ENCODE assay signal across 1 cellular context in the genomic region with DNA sequence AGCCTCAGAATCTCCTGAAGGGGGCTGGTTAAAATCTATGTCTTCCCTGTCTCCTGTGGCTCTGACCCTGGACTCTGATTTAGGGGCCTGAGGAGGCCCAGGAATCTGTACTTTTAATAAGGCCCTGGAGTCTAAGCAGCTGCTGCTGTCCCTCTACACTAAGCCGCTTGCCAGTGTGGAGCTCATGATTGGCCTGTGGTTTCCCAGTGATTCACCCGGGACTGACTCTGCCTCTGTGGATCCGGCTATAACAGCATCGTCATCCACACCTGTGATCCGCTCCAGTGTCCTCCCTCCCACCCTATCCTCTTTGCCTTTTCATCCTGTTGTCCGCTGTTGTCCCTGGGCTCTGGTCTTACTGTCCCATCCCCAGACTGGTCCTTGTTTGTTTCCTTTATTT.
TF ChIP-seq lines count a peak whose summit lies in the region.

No MANE protein-coding gene starts in this region.

TF ChIP-seq in HepG2, 621 proteins besides CTCF, POLR2A, EP300 and RAD21:
- TF ChIP-seq SP140L (CRISPR knock-in tag; IDR thresholded peaks at IDR 0.05; ENCODE audit: borderline replicate concordance) (no peak), NR2C2 (CRISPR knock-in tag; IDR thresholded peaks at IDR 0.05; ENCODE audit: borderline replicate concordance) (no peak), FIP1L1 (IDR thresholded peaks at IDR 0.05; ENCODE audit: borderline replicate concordance, insufficient read depth, low read depth, low read length) (no peak), ZNF841 (CRISPR knock-in tag; IDR thresholded peaks at IDR 0.05; ENCODE audit: borderline replicate concordance) (no peak), SYNCRIP (IDR thresholded peaks at IDR 0.05; ENCODE audit: insufficient read depth, low read depth, low read length) (no peak), ZNF598 (CRISPR knock-in tag; IDR thresholded peaks at IDR 0.05; ENCODE audit: borderline replicate concordance) (no peak), NR2F6 (IDR thresholded peaks at IDR 0.05) (no peak), NR2F6 (CRISPR knock-in tag; IDR thresholded peaks at IDR 0.05) (no peak), TP53 (CRISPR knock-in tag; conservative IDR thresholded peaks at IDR 0.05) (no peak), SIX1 (CRISPR knock-in tag; IDR thresholded peaks at IDR 0.05; ENCODE audit: borderline replicate concordance) (no peak), KDM4B (CRISPR knock-in tag; IDR thresholded peaks at IDR 0.05) (no peak), KLF15 (CRISPR knock-in tag; IDR thresholded peaks at IDR 0.05; ENCODE audit: borderline replicate concordance) (no peak)
- TF ChIP-seq, protein P1, sequence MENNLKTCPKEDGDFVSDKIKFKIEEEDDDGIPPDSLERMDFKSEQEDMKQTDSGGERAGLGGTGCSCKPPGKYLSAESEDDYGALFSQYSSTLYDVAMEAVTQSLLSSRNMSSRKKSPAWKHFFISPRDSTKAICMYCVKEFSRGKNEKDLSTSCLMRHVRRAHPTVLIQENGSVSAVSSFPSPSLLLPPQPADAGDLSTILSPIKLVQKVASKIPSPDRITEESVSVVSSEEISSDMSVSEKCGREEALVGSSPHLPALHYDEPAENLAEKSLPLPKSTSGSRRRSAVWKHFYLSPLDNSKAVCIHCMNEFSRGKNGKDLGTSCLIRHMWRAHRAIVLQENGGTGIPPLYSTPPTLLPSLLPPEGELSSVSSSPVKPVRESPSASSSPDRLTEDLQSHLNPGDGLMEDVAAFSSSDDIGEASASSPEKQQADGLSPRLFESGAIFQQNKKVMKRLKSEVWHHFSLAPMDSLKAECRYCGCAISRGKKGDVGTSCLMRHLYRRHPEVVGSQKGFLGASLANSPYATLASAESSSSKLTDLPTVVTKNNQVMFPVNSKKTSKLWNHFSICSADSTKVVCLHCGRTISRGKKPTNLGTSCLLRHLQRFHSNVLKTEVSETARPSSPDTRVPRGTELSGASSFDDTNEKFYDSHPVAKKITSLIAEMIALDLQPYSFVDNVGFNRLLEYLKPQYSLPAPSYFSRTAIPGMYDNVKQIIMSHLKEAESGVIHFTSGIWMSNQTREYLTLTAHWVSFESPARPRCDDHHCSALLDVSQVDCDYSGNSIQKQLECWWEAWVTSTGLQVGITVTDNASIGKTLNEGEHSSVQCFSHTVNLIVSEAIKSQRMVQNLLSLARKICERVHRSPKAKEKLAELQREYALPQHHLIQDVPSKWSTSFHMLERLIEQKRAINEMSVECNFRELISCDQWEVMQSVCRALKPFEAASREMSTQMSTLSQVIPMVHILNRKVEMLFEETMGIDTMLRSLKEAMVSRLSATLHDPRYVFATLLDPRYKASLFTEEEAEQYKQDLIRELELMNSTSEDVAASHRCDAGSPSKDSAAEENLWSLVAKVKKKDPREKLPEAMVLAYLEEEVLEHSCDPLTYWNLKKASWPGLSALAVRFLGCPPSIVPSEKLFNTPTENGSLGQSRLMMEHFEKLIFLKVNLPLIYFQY (CRISPR knock-in tag; IDR thresholded peaks at IDR 0.05; ENCODE audit: borderline replicate concordance): no peak
- TF ChIP-seq, protein P2, sequence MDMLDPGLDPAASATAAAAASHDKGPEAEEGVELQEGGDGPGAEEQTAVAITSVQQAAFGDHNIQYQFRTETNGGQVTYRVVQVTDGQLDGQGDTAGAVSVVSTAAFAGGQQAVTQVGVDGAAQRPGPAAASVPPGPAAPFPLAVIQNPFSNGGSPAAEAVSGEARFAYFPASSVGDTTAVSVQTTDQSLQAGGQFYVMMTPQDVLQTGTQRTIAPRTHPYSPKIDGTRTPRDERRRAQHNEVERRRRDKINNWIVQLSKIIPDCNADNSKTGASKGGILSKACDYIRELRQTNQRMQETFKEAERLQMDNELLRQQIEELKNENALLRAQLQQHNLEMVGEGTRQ (IDR thresholded peaks at IDR 0.05; ENCODE audit: low read depth, low read length): no peak
- TF ChIP-seq, protein P2 (CRISPR knock-in tag; IDR thresholded peaks at IDR 0.05; ENCODE audit: borderline replicate concordance): no peak
- TF ChIP-seq, protein P3, sequence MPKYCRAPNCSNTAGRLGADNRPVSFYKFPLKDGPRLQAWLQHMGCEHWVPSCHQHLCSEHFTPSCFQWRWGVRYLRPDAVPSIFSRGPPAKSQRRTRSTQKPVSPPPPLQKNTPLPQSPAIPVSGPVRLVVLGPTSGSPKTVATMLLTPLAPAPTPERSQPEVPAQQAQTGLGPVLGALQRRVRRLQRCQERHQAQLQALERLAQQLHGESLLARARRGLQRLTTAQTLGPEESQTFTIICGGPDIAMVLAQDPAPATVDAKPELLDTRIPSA (CRISPR knock-in tag; IDR thresholded peaks at IDR 0.05; ENCODE audit: borderline replicate concordance): no peak
- TF ChIP-seq, protein P4, sequence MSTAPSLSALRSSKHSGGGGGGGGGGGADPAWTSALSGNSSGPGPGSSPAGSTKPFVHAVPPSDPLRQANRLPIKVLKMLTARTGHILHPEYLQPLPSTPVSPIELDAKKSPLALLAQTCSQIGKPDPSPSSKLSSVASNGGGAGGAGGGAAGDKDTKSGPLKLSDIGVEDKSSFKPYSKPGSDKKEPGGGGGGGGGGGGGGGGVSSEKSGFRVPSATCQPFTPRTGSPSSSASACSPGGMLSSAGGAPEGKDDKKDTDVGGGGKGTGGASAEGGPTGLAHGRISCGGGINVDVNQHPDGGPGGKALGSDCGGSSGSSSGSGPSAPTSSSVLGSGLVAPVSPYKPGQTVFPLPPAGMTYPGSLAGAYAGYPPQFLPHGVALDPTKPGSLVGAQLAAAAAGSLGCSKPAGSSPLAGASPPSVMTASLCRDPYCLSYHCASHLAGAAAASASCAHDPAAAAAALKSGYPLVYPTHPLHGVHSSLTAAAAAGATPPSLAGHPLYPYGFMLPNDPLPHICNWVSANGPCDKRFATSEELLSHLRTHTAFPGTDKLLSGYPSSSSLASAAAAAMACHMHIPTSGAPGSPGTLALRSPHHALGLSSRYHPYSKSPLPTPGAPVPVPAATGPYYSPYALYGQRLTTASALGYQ (CRISPR knock-in tag; IDR thresholded peaks at IDR 0.05): no peak
- TF ChIP-seq, protein P5, sequence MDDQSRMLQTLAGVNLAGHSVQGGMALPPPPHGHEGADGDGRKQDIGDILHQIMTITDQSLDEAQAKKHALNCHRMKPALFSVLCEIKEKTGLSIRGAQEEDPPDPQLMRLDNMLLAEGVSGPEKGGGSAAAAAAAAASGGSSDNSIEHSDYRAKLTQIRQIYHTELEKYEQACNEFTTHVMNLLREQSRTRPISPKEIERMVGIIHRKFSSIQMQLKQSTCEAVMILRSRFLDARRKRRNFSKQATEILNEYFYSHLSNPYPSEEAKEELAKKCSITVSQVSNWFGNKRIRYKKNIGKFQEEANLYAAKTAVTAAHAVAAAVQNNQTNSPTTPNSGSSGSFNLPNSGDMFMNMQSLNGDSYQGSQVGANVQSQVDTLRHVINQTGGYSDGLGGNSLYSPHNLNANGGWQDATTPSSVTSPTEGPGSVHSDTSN (CRISPR knock-in tag; IDR thresholded peaks at IDR 0.05; ENCODE audit: borderline replicate concordance): no peak
- TF ChIP-seq, protein P6, sequence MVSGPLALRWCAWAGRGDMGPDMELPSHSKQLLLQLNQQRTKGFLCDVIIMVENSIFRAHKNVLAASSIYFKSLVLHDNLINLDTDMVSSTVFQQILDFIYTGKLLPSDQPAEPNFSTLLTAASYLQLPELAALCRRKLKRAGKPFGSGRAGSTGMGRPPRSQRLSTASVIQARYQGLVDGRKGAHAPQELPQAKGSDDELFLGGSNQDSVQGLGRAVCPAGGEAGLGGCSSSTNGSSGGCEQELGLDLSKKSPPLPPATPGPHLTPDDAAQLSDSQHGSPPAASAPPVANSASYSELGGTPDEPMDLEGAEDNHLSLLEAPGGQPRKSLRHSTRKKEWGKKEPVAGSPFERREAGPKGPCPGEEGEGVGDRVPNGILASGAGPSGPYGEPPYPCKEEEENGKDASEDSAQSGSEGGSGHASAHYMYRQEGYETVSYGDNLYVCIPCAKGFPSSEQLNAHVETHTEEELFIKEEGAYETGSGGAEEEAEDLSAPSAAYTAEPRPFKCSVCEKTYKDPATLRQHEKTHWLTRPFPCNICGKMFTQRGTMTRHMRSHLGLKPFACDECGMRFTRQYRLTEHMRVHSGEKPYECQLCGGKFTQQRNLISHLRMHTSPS (CRISPR knock-in tag; IDR thresholded peaks at IDR 0.05; ENCODE audit: low read depth): no peak
- TF ChIP-seq, protein P7, sequence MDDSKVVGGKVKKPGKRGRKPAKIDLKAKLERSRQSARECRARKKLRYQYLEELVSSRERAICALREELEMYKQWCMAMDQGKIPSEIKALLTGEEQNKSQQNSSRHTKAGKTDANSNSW (CRISPR knock-in tag; IDR thresholded peaks at IDR 0.05; ENCODE audit: borderline replicate concordance): no peak
